In the genomic region with DNA sequence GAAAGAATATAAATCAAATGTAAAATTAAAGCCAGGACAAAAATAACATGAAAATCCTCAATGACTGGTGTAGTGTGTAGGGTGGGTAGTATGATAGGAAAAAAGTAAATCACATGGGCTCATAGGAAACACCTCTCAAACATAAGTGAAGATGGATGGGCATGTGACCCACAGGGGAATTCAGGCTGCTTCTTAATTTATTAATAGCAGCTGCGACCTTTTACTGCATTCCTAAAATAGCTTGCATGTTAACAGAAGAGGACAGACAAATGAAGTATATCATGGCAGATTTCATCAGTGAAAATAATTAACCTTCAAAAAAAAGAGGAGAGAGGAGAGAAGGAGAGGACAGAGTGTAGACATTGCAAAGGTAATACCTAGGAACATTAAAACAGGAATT, we compare ENCODE assay signal across 21 cellular contexts.
DNase-seq lines count a peak whose midpoint lies in the region; ATAC-seq, FAIRE-seq and TF ChIP-seq lines count a peak whose summit lies in the region.
"Had no signal": no experiment of that assay in that cellular context is flagged by ENCODE, and none has a peak within 500 bp of the region (broad histone marks: within the 10 kb centered on the region; RNA-seq: fewer than 3 reads in every experiment).

No MANE protein-coding gene starts in this region.

- ATAC-seq in GM12878 (peak; percentile 56), HG03439 (IDR thresholded peaks at IDR 0.05; ENCODE audit: unreplicated experiment) (no peak), GM19467 (IDR thresholded peaks at IDR 0.05; ENCODE audit: unreplicated experiment) (no peak)
- ATAC-seq: activated CD8-positive, alpha-beta T cell treated with anti-CD3 and anti-CD28 coated beads for 36 hours; activated T-cell treated with anti-CD3 and anti-CD28 coated beads, Interleukin-2, amount 50 U/mL, for 4 hours; right lobe of liver; upper lobe of right lung had no signal

- no peak overlapping the region for H3K23ac ChIP-seq in mesendoderm (ENCODE audit: low read length)

- H3K4me2 ChIP-seq in GM12878 (ENCODE audit: control insufficient read depth, insufficient read depth) (peak overlapping the region; percentile 76), mesendoderm (ENCODE audit: low read length) (no peak overlapping the region)

- H3K4me1 ChIP-seq in GM12878 (ENCODE audit: control insufficient read depth, insufficient read depth, low read length) (peaks cover 26% of the 10 kb centered on the region), mesendoderm (ENCODE audit: control insufficient read depth, low read depth, low read length) (no peaks in the 10 kb centered on the region)
- H3K4me1 ChIP-seq: colonic mucosa, right lobe of liver had no signal

- TF ChIP-seq POLR2A in GM12878 (IDR thresholded peaks at IDR 0.05; ENCODE audit: low read depth, low read length), result no peak

- H3K79me1 ChIP-seq in mesendoderm (ENCODE audit: low read length), result no peaks in the 10 kb centered on the region

- no peak overlapping the region for H2BK120ac ChIP-seq in mesendoderm (ENCODE audit: low read depth, low read length)

- no peak overlapping the region for H3K56ac ChIP-seq in mesendoderm (ENCODE audit: low read length)

- H3K27ac ChIP-seq in GM12878 (ENCODE audit: control insufficient read depth, insufficient read depth) (peak overlapping the region; percentile 39; the same call in 1 of the 2 replicates), mesendoderm (ENCODE audit: low read depth, low read length) (no peak overlapping the region)
- H3K27ac ChIP-seq: colonic mucosa, HL-60, right lobe of liver, upper lobe of right lung had no signal

- no TSS peak for BruUV-seq in GM12878 (replicated peaks; lab: Mats Ljungman, UMichigan)

- no peak for TF ChIP-seq CTCF in GM12878 (IDR thresholded peaks at IDR 0.05 in 2 of 3, conservative IDR thresholded peaks at IDR 0.05 in 1 of 3; ENCODE audit: control insufficient read depth in 2 of 3, extremely low read depth in 1 of 3, insufficient read depth in 1 of 3, low read depth in 3 of 3, low read length in 3 of 3)

- FAIRE-seq in GM12878 (lab: Jason Lieb, UNC), result no peak
- FAIRE-seq: astrocyte had no signal

- H4K20me1 ChIP-seq in GM12878 (ENCODE audit: control insufficient read depth, insufficient read depth), result no peaks in the 10 kb centered on the region

- H4K8ac ChIP-seq in mesendoderm (ENCODE audit: low read depth, low read length), result no peak overlapping the region

- peak in 1 of 2 experiments; percentile 65; a peak in 1 of 4 replicates for TF ChIP-seq EP300 in GM12878 (IDR thresholded peaks at IDR 0.05; ENCODE audit: borderline replicate concordance in 1 of 2, control insufficient read depth in 1 of 2, low read depth in 2 of 2, low read length in 2 of 2)

- no peaks in the 10 kb centered on the region for H3K27me3 ChIP-seq in GM12878 (replicated peaks in 1 of 2; ENCODE audit: control insufficient read depth in 2 of 2, insufficient read depth in 2 of 2, low read length in 1 of 2)
- no peaks in the 10 kb centered on the region for H3K27me3 ChIP-seq in mesendoderm (ENCODE audit: insufficient read depth, low read length, poor library complexity)
- H3K27me3 ChIP-seq: colonic mucosa, right lobe of liver, upper lobe of right lung had no signal

- H2BK15ac ChIP-seq in mesendoderm (replicated peaks; ENCODE audit: low read depth), result no peak overlapping the region

- RAD21 ChIA-PET in GM12878 (lab: Charles Lee; ENCODE audit: unreplicated experiment), result interaction anchor here (1.1 to 1.2 kb wide), 4 partner anchors 9 to 377 kb away, joined by 3 read pairs; no protein-coding TSS in a partner anchor

- H3K4ac ChIP-seq in mesendoderm (ENCODE audit: low read depth, low read length), result no peak overlapping the region

- no peak overlapping the region for H2BK5ac ChIP-seq in mesendoderm (ENCODE audit: low read length)

- no peak overlapping the region for H3K18ac ChIP-seq in mesendoderm (ENCODE audit: low read length)

- DNase-seq in EH (ENCODE audit: low read depth) (peak; percentile 68), HCEC 1CT (peak; percentile 24), GM12878 (ENCODE audit: low read depth, low spot score) (no peak), mesendoderm (peak; percentile 16), A172 (ENCODE audit: low spot score) (no peak), ecto neural progenitor cell (ENCODE audit: low spot score) (no peak)
- DNase-seq: activated B cell treated with CpG ODN at 0.5 μM for 24 hours; activated CD8-positive, alpha-beta T cell treated with anti-CD3 and anti-CD28 coated beads for 36 hours; activated naive CD4-positive, alpha-beta T cell treated with anti-CD3 and anti-CD28 coated beads, Interleukin-2, amount 50 U/mL, for 16 hours; activated T-cell treated with anti-CD3 and anti-CD28 coated beads, Interleukin-2, amount 50 U/mL, for 4 hours; CD8-positive, alpha-beta memory T cell; colonic mucosa; NCI-H1930; nucleus accumbens; right lobe of liver; SHP77; upper lobe of right lung had no signal

- H3K9me3 ChIP-seq in GM12878 (replicated peaks; ENCODE audit: control insufficient read depth, insufficient read depth, low read length), result no peaks in the 10 kb centered on the region; the same call in 2 of the 3 replicates
- H3K9me3 ChIP-seq: colonic mucosa, right lobe of liver, upper lobe of right lung had no signal

- SMC1A ChIA-PET in GM12878 (lab: Charles Lee; ENCODE audit: uncharacterized antibody, unreplicated experiment), result interaction anchor here (0.6 to 1.5 kb wide), 8 partner anchors 29 to 233 kb away, joined by 3 to 6 read pairs (median 3); no protein-coding TSS in a partner anchor

- CTCF ChIA-PET in GM12878 (lab: Yijun Ruan, JAX), result interaction anchor here (1.1 kb wide), 1 partner anchor 152 kb away, joined by 3 read pairs; no protein-coding TSS in a partner anchor

- 0% methylated on average over 1 of the region's 1 CpG for WGBS in GM12878 (ENCODE audit: insufficient coverage, insufficient replicate concordance, low lambda C conversion rate, missing lambda C conversion rate)
- no CpG with 5 or more reads among the region's 1 CpG for WGBS in mesendoderm (ENCODE audit: extremely low coverage, insufficient coverage, low lambda C conversion rate)

- peak overlapping the region; percentile 28; the same call in 1 of the 2 replicates for H2AFZ ChIP-seq in GM12878 (ENCODE audit: control insufficient read depth, low read depth, low read length)

- H3K9ac ChIP-seq in GM12878 (ENCODE audit: control insufficient read depth, insufficient read depth, low read length) (no peak overlapping the region), mesendoderm (ENCODE audit: low read length) (no peak overlapping the region)

- POLR2A ChIA-PET in GM12878 (lab: Charles Lee), result interaction anchor here (1.2 kb wide), 1 partner anchor 81 kb away, joined by 3 read pairs; no protein-coding TSS in a partner anchor

- intact Hi-C loops in GM12878 (cut with micrococcal nuclease; ENCODE audit: unreplicated experiment), result no loop called here

- no peak overlapping the region for H4K5ac ChIP-seq in mesendoderm (ENCODE audit: low read length)

- H3K36me3 ChIP-seq in GM12878 (ENCODE audit: control insufficient read depth in 2 of 2, insufficient read depth in 2 of 2, low read length in 1 of 2) (no peaks in the 10 kb centered on the region), mesendoderm (ENCODE audit: control insufficient read depth, insufficient read depth, low read length) (no peaks in the 10 kb centered on the region)
- H3K36me3 ChIP-seq: colonic mucosa, right lobe of liver, upper lobe of right lung had no signal

- in situ Hi-C loops in GM12878 (cut with MboI), result no loop called here

- no peak for TF ChIP-seq RAD21 in GM12878 (IDR thresholded peaks at IDR 0.05; ENCODE audit: insufficient read depth, low read depth, low read length)

- H3K79me2 ChIP-seq in GM12878 (ENCODE audit: control insufficient read depth, insufficient read depth, low read length) (no peaks in the 10 kb centered on the region; the same call in 1 of the 2 replicates), mesendoderm (ENCODE audit: control insufficient read depth, insufficient read depth, low read length) (no peaks in the 10 kb centered on the region)

- H3K4me3 ChIP-seq in GM12878 (no peak overlapping the region), mesendoderm (ENCODE audit: low read length) (no peak overlapping the region)
- H3K4me3 ChIP-seq: colonic mucosa, right lobe of liver, upper lobe of right lung had no signal

- H2AK5ac ChIP-seq in mesendoderm (ENCODE audit: low read length), result no peak overlapping the region

TF ChIP-seq in GM12878, 131 proteins besides CTCF, POLR2A, EP300 and RAD21 (continues in another document):
- TF ChIP-seq, protein P1, sequence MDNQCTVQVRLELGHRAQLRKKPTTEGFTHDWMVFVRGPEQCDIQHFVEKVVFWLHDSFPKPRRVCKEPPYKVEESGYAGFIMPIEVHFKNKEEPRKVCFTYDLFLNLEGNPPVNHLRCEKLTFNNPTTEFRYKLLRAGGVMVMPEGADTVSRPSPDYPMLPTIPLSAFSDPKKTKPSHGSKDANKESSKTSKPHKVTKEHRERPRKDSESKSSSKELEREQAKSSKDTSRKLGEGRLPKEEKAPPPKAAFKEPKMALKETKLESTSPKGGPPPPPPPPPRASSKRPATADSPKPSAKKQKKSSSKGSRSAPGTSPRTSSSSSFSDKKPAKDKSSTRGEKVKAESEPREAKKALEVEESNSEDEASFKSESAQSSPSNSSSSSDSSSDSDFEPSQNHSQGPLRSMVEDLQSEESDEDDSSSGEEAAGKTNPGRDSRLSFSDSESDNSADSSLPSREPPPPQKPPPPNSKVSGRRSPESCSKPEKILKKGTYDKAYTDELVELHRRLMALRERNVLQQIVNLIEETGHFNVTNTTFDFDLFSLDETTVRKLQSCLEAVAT (IDR thresholded peaks at IDR 0.05), result 0 out of 2 replicates have a peak, but pooled peaks have one; percentile 7
- TF ChIP-seq MEF2B (IDR thresholded peaks at IDR 0.05; ENCODE audit: partially characterized antibody, poor library complexity, severe bottlenecking), result peak; percentile 91
- TF ChIP-seq RAD51 (IDR thresholded peaks at IDR 0.05), result peak; percentile 93

Comparison
In these comparisons a context has a peak if more than half of its experiments do, and no peak if none do; other contexts are left out.
1. DNase-seq: peak in EH (single experiment), HCEC 1CT (single experiment) and mesendoderm (single experiment); none in GM12878 (single experiment), A172 (single experiment) and ecto neural progenitor cell (single experiment).